Comparison of ENCODE assay signal across 8 cellular contexts in genomic region chr4:185395255-185395955, GRCh38. TPM values are rescaled to one million over a fixed set of nuclear protein-coding genes. Genes with fewer than 3 reads are reported as not detected.
DNase-seq lines count a peak whose midpoint lies in the region; ATAC-seq and TF ChIP-seq lines count a peak whose summit lies in the region.

LRP2BP (minus strand) TSS chr4:185395924; CDS start chr4:185378186, 17,738 bp downstream.

- no peak for TF ChIP-seq CTCF in BJ (IDR thresholded peaks at IDR 0.05; ENCODE audit: insufficient read depth, low read depth, low read length)

- H3K9me3 ChIP-seq in HAP-1 (no peaks in the 10 kb centered on the region), esophagus (ENCODE audit: control insufficient read depth in 2 of 2, insufficient read depth in 1 of 2, low read depth in 1 of 2, low read length in 1 of 2) (no peaks in the 10 kb centered on the region), neuron (ENCODE audit: low read length) (peaks cover 4% of the 10 kb centered on the region)

- H3K4me3 ChIP-seq in BJ (ENCODE audit: low read depth, low read length) (peak within 1 kb of the TSS; percentile 84), HAP-1 (peak within 1 kb of the TSS; percentile 55), esophagus (ENCODE audit: low read depth in 1 of 2, low read length in 2 of 2) (peak within 1 kb of the TSS; percentile 54 to 77), neuron (ENCODE audit: low read length) (peak within 1 kb of the TSS; percentile 66)

- peak within 1 kb of the TSS; percentile 99 for H2AFZ ChIP-seq in neuron (ENCODE audit: low read depth, low read length)

- H3K4me1 ChIP-seq in HAP-1 (peaks cover 20% of the 10 kb centered on the region), esophagus (ENCODE audit: control insufficient read depth in 2 of 2, insufficient read depth in 2 of 2, low read length in 1 of 2) (no peaks in the 10 kb centered on the region), neuron (ENCODE audit: insufficient read depth, low read length) (peaks cover 11% of the 10 kb centered on the region)

- peak within 1 kb of the TSS; percentile 98 for H3K27ac Mint-ChIP-seq in T-helper 1 cell treated with Interleukin-12 subunit alpha and Interleukin-12 subunit beta and Interleukin-4 antibody, amounts not matched to agents 30 μg/mL and 1 μg/mL, for 36 hours

- no peaks in the 10 kb centered on the region for H3K9me3 Mint-ChIP-seq in T-helper 1 cell treated with Interleukin-12 subunit alpha and Interleukin-12 subunit beta and Interleukin-4 antibody, amounts not matched to agents 30 μg/mL and 1 μg/mL, for 36 hours

- ATAC-seq in GM21786 (IDR thresholded peaks at IDR 0.05; ENCODE audit: unreplicated experiment) = no peak
- ATAC-seq in HG03571 (IDR thresholded peaks at IDR 0.05; ENCODE audit: unreplicated experiment) = no peak

- in situ Hi-C loops in HAP-1 (cut with MboI; ENCODE audit: low sequenced_read_pairs) = loop anchor here (10.0 kb wide), 1 partner anchor 191 kb away; the partner anchor contains the start of genes CFAP97 and SNX25

- 4 to 5% methylated on average over 12 of the region's 12 CpGs for WGBS in esophagus, 2 donors

- H3K36me3 ChIP-seq in BJ (ENCODE audit: control insufficient read depth, insufficient read depth, low read length) = no peaks in the 10 kb centered on the region
- peaks cover 7% of the 10 kb centered on the region; the same call in 1 of the 2 replicates for H3K36me3 ChIP-seq in HAP-1 (replicated peaks)
- H3K36me3 ChIP-seq in esophagus (ENCODE audit: control insufficient read depth in 2 of 2, insufficient read depth in 2 of 2, low read length in 1 of 2) = no peaks in the 10 kb centered on the region
- peaks cover 17% of the 10 kb centered on the region for H3K36me3 ChIP-seq in neuron (ENCODE audit: insufficient read depth, low read length)

- H3K4me1 Mint-ChIP-seq in T-helper 1 cell treated with Interleukin-12 subunit alpha and Interleukin-12 subunit beta and Interleukin-4 antibody, amounts not matched to agents 30 μg/mL and 1 μg/mL, for 36 hours (ENCODE audit: low read depth) = peaks cover 48% of the 10 kb centered on the region

- peak within 1 kb of the TSS; percentile 100 for H3K27ac ChIP-seq in esophagus (ENCODE audit: low read depth in 2 of 2, low read length in 1 of 2)

- peaks cover 22% of the 10 kb centered on the region for H3K36me3 Mint-ChIP-seq in T-helper 1 cell treated with Interleukin-12 subunit alpha and Interleukin-12 subunit beta and Interleukin-4 antibody, amounts not matched to agents 30 μg/mL and 1 μg/mL, for 36 hours (ENCODE audit: low read depth)

- peak within 1 kb of the TSS; percentile 94 for H3K4me3 Mint-ChIP-seq in T-helper 1 cell treated with Interleukin-12 subunit alpha and Interleukin-12 subunit beta and Interleukin-4 antibody, amounts not matched to agents 30 μg/mL and 1 μg/mL, for 36 hours

- DNase-seq in BJ (ENCODE audit: low read depth) (no peak), HAP-1 (ENCODE audit: low spot score in 2 of 2) (peak in 1 of 2 experiments; percentile 76), mucosa of gallbladder (ENCODE audit: low spot score) (no peak)

- no peaks in the 10 kb centered on the region for H3K27me3 Mint-ChIP-seq in T-helper 1 cell treated with Interleukin-12 subunit alpha and Interleukin-12 subunit beta and Interleukin-4 antibody, amounts not matched to agents 30 μg/mL and 1 μg/mL, for 36 hours (ENCODE audit: low read depth)

- CTCF ChIA-PET in BJ (lab: Yijun Ruan, JAX) = interaction anchor here (1.0 to 1.1 kb wide), 3 partner anchors 9 to 261 kb away, joined by 3 to 5 read pairs (median 3); no protein-coding TSS in a partner anchor

- H3K27me3 ChIP-seq in BJ (ENCODE audit: control insufficient read depth, insufficient read depth, low read length) (no peaks in the 10 kb centered on the region), HAP-1 (ENCODE audit: low read depth) (no peaks in the 10 kb centered on the region), esophagus (ENCODE audit: control insufficient read depth in 1 of 2, insufficient read depth in 2 of 2, low read length in 2 of 2) (no peaks in the 10 kb centered on the region), neuron (ENCODE audit: insufficient read depth, low read length) (no peaks in the 10 kb centered on the region)

- POLR2A ChIA-PET in BJ (lab: Charles Lee) = no interaction called here

RNA-seq across cellular contexts. Expression of gene LRP2BP, which starts in this region (rescaled TPM):
- polyA plus RNA-seq in BJ (2011; rRNA removed) (0.13 and 0.15 TPM in 2 replicates), esophagus (under 1 TPM; 0.18 to 0.31 TPM)
- 0.09 and 0.10 TPM in 2 replicates for polyA minus RNA-seq in BJ (2011; rRNA and poly(A)+ RNA removed)
- total RNA-seq in mucosa of gallbladder = 0.95 TPM
